In the genomic region with DNA sequence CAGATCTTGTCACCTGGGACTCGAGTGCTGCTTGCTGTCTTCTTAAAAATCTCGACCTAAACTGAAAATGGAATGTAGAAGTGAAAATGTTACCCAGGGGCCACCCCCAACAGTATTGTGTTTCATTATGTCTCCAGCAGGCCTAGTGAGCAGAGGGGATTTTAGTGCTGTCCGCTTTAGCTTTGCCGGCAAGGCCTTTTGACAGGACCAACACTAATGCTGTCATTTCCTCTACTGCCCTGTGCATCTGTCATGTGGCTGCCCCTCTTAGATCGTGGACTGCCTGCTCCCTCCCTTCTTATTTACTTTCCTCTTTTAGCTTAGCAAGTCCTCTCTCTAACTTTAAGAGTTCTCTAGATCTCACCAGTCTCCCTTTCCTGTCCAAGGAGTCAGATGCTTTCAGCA, we compare ENCODE assay signal across 1 cellular context.
TF ChIP-seq lines count a peak whose summit lies in the region.

No MANE protein-coding gene starts in this region.

TF ChIP-seq in GM12878, 131 proteins besides CTCF, POLR2A, EP300 and RAD21 (continued from another document and continues in another):
- TF ChIP-seq, protein P1, sequence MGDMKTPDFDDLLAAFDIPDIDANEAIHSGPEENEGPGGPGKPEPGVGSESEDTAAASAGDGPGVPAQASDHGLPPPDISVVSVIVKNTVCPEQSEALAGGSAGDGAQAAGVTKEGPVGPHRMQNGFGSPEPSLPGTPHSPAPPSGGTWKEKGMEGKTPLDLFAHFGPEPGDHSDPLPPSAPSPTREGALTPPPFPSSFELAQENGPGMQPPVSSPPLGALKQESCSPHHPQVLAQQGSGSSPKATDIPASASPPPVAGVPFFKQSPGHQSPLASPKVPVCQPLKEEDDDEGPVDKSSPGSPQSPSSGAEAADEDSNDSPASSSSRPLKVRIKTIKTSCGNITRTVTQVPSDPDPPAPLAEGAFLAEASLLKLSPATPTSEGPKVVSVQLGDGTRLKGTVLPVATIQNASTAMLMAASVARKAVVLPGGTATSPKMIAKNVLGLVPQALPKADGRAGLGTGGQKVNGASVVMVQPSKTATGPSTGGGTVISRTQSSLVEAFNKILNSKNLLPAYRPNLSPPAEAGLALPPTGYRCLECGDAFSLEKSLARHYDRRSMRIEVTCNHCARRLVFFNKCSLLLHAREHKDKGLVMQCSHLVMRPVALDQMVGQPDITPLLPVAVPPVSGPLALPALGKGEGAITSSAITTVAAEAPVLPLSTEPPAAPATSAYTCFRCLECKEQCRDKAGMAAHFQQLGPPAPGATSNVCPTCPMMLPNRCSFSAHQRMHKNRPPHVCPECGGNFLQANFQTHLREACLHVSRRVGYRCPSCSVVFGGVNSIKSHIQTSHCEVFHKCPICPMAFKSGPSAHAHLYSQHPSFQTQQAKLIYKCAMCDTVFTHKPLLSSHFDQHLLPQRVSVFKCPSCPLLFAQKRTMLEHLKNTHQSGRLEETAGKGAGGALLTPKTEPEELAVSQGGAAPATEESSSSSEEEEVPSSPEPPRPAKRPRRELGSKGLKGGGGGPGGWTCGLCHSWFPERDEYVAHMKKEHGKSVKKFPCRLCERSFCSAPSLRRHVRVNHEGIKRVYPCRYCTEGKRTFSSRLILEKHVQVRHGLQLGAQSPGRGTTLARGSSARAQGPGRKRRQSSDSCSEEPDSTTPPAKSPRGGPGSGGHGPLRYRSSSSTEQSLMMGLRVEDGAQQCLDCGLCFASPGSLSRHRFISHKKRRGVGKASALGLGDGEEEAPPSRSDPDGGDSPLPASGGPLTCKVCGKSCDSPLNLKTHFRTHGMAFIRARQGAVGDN (IDR thresholded peaks at IDR 0.05), result peak; percentile 78
- TF ChIP-seq TCF3 (IDR thresholded peaks at IDR 0.05; ENCODE audit: borderline replicate concordance, insufficient read depth, low read depth, low read length) (no peak), DPF2 (IDR thresholded peaks at IDR 0.05) (peak; percentile 76), YBX1 (IDR thresholded peaks at IDR 0.05) (no peak), CREM (IDR thresholded peaks at IDR 0.05; ENCODE audit: low read depth) (peak; percentile 76; the same call in 1 of the 2 replicates), ZSCAN29 (IDR thresholded peaks at IDR 0.05) (no peak), ZBED1 (IDR thresholded peaks at IDR 0.05; ENCODE audit: borderline replicate concordance) (no peak), ZNF384 (IDR thresholded peaks at IDR 0.05; ENCODE audit: borderline replicate concordance, low read depth, low read length) (no peak), IRF4 (IDR thresholded peaks at IDR 0.05; ENCODE audit: low read depth, low read length) (peak; percentile 89), SMC3 (IDR thresholded peaks at IDR 0.05; ENCODE audit: borderline replicate concordance, low read length) (peak; percentile 18; the same call in 1 of the 2 replicates), SMARCA5 (IDR thresholded peaks at IDR 0.05) (no peak), NRF1 (conservative IDR thresholded peaks at IDR 0.05; ENCODE audit: low read depth, low read length) (no peak), MXI1 (IDR thresholded peaks at IDR 0.05; ENCODE audit: low read depth, low read length) (peak; percentile 91), RBBP5 (conservative IDR thresholded peaks at IDR 0.05) (no peak), TBL1XR1 (IDR thresholded peaks at IDR 0.05; ENCODE audit: low read depth, low read length) (no peak), FOS (IDR thresholded peaks at IDR 0.05; ENCODE audit: borderline replicate concordance, extremely low read depth, insufficient read length) (no peak), TCF12 (IDR thresholded peaks at IDR 0.05; ENCODE audit: low read depth, low read length) (no peak), ZNF274 (IDR thresholded peaks at IDR 0.05; ENCODE audit: insufficient read depth, insufficient read length) (no peak), ATF7 (IDR thresholded peaks at IDR 0.05; ENCODE audit: low read depth) (peak; percentile 92), JUND (IDR thresholded peaks at IDR 0.05; ENCODE audit: low read depth, low read length) (0 out of 2 replicates have a peak, but pooled peaks have one; percentile 25), POLR2AphosphoS5 (IDR thresholded peaks at IDR 0.05; ENCODE audit: low read length) (peak; percentile 68), SPI1 (IDR thresholded peaks at IDR 0.05; ENCODE audit: borderline replicate concordance, insufficient read depth, low read depth, low read length) (peak; percentile 90), SUPT20H (IDR thresholded peaks at IDR 0.05; ENCODE audit: borderline replicate concordance, control insufficient read depth, low read depth, low read length) (no peak), CBFB (IDR thresholded peaks at IDR 0.05; ENCODE audit: low read depth) (0 out of 2 replicates have a peak, but pooled peaks have one; percentile 44), TARDBP (IDR thresholded peaks at IDR 0.05; ENCODE audit: borderline replicate concordance) (0 out of 2 replicates have a peak, but pooled peaks have one; percentile 35), SREBF1 (IDR thresholded peaks at IDR 0.05; ENCODE audit: low read length) (no peak), MTA3 (IDR thresholded peaks at IDR 0.05; ENCODE audit: borderline replicate concordance, low read length) (peak; percentile 63; the same call in 1 of the 2 replicates), BACH1 (IDR thresholded peaks at IDR 0.05; ENCODE audit: borderline replicate concordance) (peak; percentile 61; the same call in 1 of the 2 replicates), ZNF622 (IDR thresholded peaks at IDR 0.05) (no peak), NR2F1 (conservative IDR thresholded peaks at IDR 0.05) (no peak), NFYA (IDR thresholded peaks at IDR 0.05; ENCODE audit: borderline replicate concordance, low read depth, low read length) (no peak), WRNIP1 (IDR thresholded peaks at IDR 0.05; ENCODE audit: borderline replicate concordance, low read depth, low read length) (no peak)
- TF ChIP-seq, protein P2, sequence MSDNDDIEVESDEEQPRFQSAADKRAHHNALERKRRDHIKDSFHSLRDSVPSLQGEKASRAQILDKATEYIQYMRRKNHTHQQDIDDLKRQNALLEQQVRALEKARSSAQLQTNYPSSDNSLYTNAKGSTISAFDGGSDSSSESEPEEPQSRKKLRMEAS (IDR thresholded peaks at IDR 0.05; ENCODE audit: low read depth, low read length), result peak; percentile 36; the same call in 1 of the 2 replicates
- TF ChIP-seq, protein P3, sequence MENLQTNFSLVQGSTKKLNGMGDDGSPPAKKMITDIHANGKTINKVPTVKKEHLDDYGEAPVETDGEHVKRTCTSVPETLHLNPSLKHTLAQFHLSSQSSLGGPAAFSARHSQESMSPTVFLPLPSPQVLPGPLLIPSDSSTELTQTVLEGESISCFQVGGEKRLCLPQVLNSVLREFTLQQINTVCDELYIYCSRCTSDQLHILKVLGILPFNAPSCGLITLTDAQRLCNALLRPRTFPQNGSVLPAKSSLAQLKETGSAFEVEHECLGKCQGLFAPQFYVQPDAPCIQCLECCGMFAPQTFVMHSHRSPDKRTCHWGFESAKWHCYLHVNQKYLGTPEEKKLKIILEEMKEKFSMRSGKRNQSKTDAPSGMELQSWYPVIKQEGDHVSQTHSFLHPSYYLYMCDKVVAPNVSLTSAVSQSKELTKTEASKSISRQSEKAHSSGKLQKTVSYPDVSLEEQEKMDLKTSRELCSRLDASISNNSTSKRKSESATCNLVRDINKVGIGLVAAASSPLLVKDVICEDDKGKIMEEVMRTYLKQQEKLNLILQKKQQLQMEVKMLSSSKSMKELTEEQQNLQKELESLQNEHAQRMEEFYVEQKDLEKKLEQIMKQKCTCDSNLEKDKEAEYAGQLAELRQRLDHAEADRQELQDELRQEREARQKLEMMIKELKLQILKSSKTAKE (IDR thresholded peaks at IDR 0.05; ENCODE audit: low read depth, poor library complexity, severe bottlenecking), result peak; percentile 76
- TF ChIP-seq, protein P4, sequence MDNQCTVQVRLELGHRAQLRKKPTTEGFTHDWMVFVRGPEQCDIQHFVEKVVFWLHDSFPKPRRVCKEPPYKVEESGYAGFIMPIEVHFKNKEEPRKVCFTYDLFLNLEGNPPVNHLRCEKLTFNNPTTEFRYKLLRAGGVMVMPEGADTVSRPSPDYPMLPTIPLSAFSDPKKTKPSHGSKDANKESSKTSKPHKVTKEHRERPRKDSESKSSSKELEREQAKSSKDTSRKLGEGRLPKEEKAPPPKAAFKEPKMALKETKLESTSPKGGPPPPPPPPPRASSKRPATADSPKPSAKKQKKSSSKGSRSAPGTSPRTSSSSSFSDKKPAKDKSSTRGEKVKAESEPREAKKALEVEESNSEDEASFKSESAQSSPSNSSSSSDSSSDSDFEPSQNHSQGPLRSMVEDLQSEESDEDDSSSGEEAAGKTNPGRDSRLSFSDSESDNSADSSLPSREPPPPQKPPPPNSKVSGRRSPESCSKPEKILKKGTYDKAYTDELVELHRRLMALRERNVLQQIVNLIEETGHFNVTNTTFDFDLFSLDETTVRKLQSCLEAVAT (IDR thresholded peaks at IDR 0.05), result no peak; the same call in 1 of the 2 replicates
- TF ChIP-seq, protein P5, sequence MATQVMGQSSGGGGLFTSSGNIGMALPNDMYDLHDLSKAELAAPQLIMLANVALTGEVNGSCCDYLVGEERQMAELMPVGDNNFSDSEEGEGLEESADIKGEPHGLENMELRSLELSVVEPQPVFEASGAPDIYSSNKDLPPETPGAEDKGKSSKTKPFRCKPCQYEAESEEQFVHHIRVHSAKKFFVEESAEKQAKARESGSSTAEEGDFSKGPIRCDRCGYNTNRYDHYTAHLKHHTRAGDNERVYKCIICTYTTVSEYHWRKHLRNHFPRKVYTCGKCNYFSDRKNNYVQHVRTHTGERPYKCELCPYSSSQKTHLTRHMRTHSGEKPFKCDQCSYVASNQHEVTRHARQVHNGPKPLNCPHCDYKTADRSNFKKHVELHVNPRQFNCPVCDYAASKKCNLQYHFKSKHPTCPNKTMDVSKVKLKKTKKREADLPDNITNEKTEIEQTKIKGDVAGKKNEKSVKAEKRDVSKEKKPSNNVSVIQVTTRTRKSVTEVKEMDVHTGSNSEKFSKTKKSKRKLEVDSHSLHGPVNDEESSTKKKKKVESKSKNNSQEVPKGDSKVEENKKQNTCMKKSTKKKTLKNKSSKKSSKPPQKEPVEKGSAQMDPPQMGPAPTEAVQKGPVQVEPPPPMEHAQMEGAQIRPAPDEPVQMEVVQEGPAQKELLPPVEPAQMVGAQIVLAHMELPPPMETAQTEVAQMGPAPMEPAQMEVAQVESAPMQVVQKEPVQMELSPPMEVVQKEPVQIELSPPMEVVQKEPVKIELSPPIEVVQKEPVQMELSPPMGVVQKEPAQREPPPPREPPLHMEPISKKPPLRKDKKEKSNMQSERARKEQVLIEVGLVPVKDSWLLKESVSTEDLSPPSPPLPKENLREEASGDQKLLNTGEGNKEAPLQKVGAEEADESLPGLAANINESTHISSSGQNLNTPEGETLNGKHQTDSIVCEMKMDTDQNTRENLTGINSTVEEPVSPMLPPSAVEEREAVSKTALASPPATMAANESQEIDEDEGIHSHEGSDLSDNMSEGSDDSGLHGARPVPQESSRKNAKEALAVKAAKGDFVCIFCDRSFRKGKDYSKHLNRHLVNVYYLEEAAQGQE (IDR thresholded peaks at IDR 0.05; ENCODE audit: low read depth, low read length), result 0 out of 2 replicates have a peak, but pooled peaks have one; percentile 34
- TF ChIP-seq, protein P6, sequence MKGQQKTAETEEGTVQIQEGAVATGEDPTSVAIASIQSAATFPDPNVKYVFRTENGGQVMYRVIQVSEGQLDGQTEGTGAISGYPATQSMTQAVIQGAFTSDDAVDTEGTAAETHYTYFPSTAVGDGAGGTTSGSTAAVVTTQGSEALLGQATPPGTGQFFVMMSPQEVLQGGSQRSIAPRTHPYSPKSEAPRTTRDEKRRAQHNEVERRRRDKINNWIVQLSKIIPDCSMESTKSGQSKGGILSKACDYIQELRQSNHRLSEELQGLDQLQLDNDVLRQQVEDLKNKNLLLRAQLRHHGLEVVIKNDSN (IDR thresholded peaks at IDR 0.05; ENCODE audit: borderline replicate concordance, extremely low read length, insufficient read depth, low read depth, low read length), result peak; percentile 20
- TF ChIP-seq, protein P7, sequence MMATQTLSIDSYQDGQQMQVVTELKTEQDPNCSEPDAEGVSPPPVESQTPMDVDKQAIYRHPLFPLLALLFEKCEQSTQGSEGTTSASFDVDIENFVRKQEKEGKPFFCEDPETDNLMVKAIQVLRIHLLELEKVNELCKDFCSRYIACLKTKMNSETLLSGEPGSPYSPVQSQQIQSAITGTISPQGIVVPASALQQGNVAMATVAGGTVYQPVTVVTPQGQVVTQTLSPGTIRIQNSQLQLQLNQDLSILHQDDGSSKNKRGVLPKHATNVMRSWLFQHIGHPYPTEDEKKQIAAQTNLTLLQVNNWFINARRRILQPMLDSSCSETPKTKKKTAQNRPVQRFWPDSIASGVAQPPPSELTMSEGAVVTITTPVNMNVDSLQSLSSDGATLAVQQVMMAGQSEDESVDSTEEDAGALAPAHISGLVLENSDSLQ (IDR thresholded peaks at IDR 0.05), result peak; percentile 71; the same call in 1 of the 2 replicates
- TF ChIP-seq, protein P8, sequence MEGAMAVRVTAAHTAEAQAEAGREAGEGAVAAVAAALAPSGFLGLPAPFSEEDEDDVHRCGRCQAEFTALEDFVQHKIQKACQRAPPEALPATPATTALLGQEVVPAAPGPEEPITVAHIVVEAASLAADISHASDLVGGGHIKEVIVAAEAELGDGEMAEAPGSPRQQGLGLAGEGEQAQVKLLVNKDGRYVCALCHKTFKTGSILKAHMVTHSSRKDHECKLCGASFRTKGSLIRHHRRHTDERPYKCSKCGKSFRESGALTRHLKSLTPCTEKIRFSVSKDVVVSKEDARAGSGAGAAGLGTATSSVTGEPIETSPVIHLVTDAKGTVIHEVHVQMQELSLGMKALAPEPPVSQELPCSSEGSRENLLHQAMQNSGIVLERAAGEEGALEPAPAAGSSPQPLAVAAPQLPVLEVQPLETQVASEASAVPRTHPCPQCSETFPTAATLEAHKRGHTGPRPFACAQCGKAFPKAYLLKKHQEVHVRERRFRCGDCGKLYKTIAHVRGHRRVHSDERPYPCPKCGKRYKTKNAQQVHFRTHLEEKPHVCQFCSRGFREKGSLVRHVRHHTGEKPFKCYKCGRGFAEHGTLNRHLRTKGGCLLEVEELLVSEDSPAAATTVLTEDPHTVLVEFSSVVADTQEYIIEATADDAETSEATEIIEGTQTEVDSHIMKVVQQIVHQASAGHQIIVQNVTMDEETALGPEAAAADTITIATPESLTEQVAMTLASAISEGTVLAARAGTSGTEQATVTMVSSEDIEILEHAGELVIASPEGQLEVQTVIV (IDR thresholded peaks at IDR 0.05; ENCODE audit: borderline replicate concordance, partially characterized antibody), result no peak
